In genomic region chr14:20997564-20997963, GRCh38 we compare ENCODE assay signal across 22 cellular contexts. TPM values are rescaled to one million over a fixed set of nuclear protein-coding genes. Genes with fewer than 3 reads are reported as not detected.
"Had no signal": no experiment of that assay in that cellular context is flagged by ENCODE, and none has a peak within 500 bp of the region (broad histone marks: within the 10 kb centered on the region; RNA-seq: fewer than 3 reads in every experiment).

No MANE protein-coding gene starts in this region.

- H3K27ac Mint-ChIP-seq: activated B cell treated with CpG ODN at 0.5 μM for 24 hours; activated CD4-positive, alpha-beta memory T cell treated with anti-CD3 and anti-CD28 coated beads, Interleukin-2, amount 10 ng/mL, durations not matched to agents 7 days and 5 days had no signal

- H3K4me1 ChIP-seq: gastrocnemius medialis, upper lobe of left lung had no signal

- H3K4me1 Mint-ChIP-seq: activated B cell treated with CpG ODN at 0.5 μM for 24 hours; activated T-helper 17 cell treated with anti-CD3 and anti-CD28 coated beads, Interleukin-2, amount 50 U/mL, for 72 hours; brain had no signal

- DNase-seq: activated B cell treated with CpG ODN at 0.5 μM for 24 hours; activated CD4-positive, alpha-beta memory T cell treated with anti-CD3 and anti-CD28 coated beads, Interleukin-2, amount 10 ng/mL, durations not matched to agents 7 days and 5 days; activated CD4-positive, alpha-beta T cell treated with anti-CD3 and anti-CD28 coated beads for 4 hours; activated naive CD4-positive, alpha-beta T cell; activated T-cell treated with anti-CD3 and anti-CD28 coated beads, Interleukin-2, amount 50 U/mL, for 1 hour; anterior cingulate cortex; central memory CD4-positive, alpha-beta T cell; erythroblast; gastrocnemius medialis; heart left ventricle; immature natural killer cell; left ventricle myocardium superior; naive thymus-derived CD8-positive, alpha-beta T cell; stimulated activated naive CD8-positive, alpha-beta T cell treated with anti-CD3 and anti-CD28 coated beads, Interleukin-15, Interleukin-2, amounts not matched to agents 100 U/mL and 50 U/mL, for 24 hours; upper lobe of left lung had no signal

- H3K9me3 Mint-ChIP-seq: activated B cell treated with CpG ODN at 0.5 μM for 24 hours; activated CD4-positive, alpha-beta memory T cell treated with anti-CD3 and anti-CD28 coated beads, Interleukin-2, amount 10 ng/mL, durations not matched to agents 7 days and 5 days; activated T-helper 17 cell treated with anti-CD3 and anti-CD28 coated beads, Interleukin-2, amount 50 U/mL, for 72 hours; brain; immature natural killer cell; naive thymus-derived CD8-positive, alpha-beta T cell; T-helper 2 cell treated with Interferon-gamma antibody and Interleukin-4, amounts not matched to agents 5 μg/mL and 100 μg/mL, for 36 hours had no signal

- H3K27ac ChIP-seq: gastrocnemius medialis, heart left ventricle, neutrophil had no signal

- H3K4me3 Mint-ChIP-seq: activated B cell treated with CpG ODN at 0.5 μM for 24 hours; activated CD4-positive, alpha-beta memory T cell treated with anti-CD3 and anti-CD28 coated beads, Interleukin-2, amount 10 ng/mL, durations not matched to agents 7 days and 5 days; activated T-helper 17 cell treated with anti-CD3 and anti-CD28 coated beads, Interleukin-2, amount 50 U/mL, for 72 hours; immature natural killer cell; T-helper 2 cell treated with Interferon-gamma antibody and Interleukin-4, amounts not matched to agents 5 μg/mL and 100 μg/mL, for 36 hours had no signal

- H3K27me3 ChIP-seq: gastrocnemius medialis, heart left ventricle, neutrophil, upper lobe of left lung had no signal

- H3K27me3 Mint-ChIP-seq: activated B cell treated with CpG ODN at 0.5 μM for 24 hours; activated CD4-positive, alpha-beta memory T cell treated with anti-CD3 and anti-CD28 coated beads, Interleukin-2, amount 10 ng/mL, durations not matched to agents 7 days and 5 days; activated T-helper 17 cell treated with anti-CD3 and anti-CD28 coated beads, Interleukin-2, amount 50 U/mL, for 72 hours; brain; naive thymus-derived CD8-positive, alpha-beta T cell had no signal

- H2AFZ ChIP-seq: parathyroid adenoma had no signal

- H3K9me3 ChIP-seq: gastrocnemius medialis, heart left ventricle, mucosa of descending colon, neutrophil, upper lobe of left lung had no signal

- H3K4me3 ChIP-seq: gastrocnemius medialis, heart left ventricle, mucosa of descending colon, upper lobe of left lung had no signal

- H3K79me2 ChIP-seq: parathyroid adenoma had no signal

RNA-seq across cellular contexts. Expression of gene SLC39A2, which starts 1.5 kb away (rescaled TPM):
- total RNA-seq: activated CD4-positive, alpha-beta memory T cell treated with anti-CD3 and anti-CD28 coated beads, Interleukin-2, amount 10 ng/mL, durations not matched to agents 7 days and 5 days; gastrocnemius medialis; heart left ventricle; left ventricle myocardium superior; renal cortical epithelial cell had no signal
- polyA plus RNA-seq: heart left ventricle; immature natural killer cell; naive thymus-derived CD8-positive, alpha-beta T cell had no signal

RNA-seq across cellular contexts. Expression of gene TPPP2, which starts 32.5 kb away (rescaled TPM):
- total RNA-seq: activated B cell treated with CpG ODN at 0.5 μM for 24 hours; activated CD4-positive, alpha-beta memory T cell treated with anti-CD3 and anti-CD28 coated beads, Interleukin-2, amount 10 ng/mL, durations not matched to agents 7 days and 5 days; activated T-helper 17 cell treated with anti-CD3 and anti-CD28 coated beads, Interleukin-2, amount 50 U/mL, for 72 hours; naive thymus-derived CD8-positive, alpha-beta T cell; renal cortical epithelial cell; upper lobe of left lung had no signal
- polyA plus RNA-seq: immature natural killer cell; naive thymus-derived CD8-positive, alpha-beta T cell had no signal

RNA-seq across cellular contexts. Expression of gene RNASE13, which starts 37.0 kb away (rescaled TPM):
- total RNA-seq: activated B cell treated with CpG ODN at 0.5 μM for 24 hours; activated CD4-positive, alpha-beta memory T cell treated with anti-CD3 and anti-CD28 coated beads, Interleukin-2, amount 10 ng/mL, durations not matched to agents 7 days and 5 days; activated T-helper 17 cell treated with anti-CD3 and anti-CD28 coated beads, Interleukin-2, amount 50 U/mL, for 72 hours; gastrocnemius medialis; heart left ventricle; left ventricle myocardium superior; mucosa of descending colon; naive thymus-derived CD8-positive, alpha-beta T cell; renal cortical epithelial cell; upper lobe of left lung had no signal
- polyA plus RNA-seq: heart left ventricle; immature natural killer cell; naive thymus-derived CD8-positive, alpha-beta T cell had no signal
